19 cellular contexts compared by ENCODE assay signal in genomic region chr6:89260310-89260709, GRCh38. TPM values are rescaled to one million over a fixed set of nuclear protein-coding genes. Genes with fewer than 3 reads are reported as not detected.
DNase-seq lines count a peak whose midpoint lies in the region; ATAC-seq and TF ChIP-seq lines count a peak whose summit lies in the region.
"Had no signal": no experiment of that assay in that cellular context is flagged by ENCODE, and none has a peak within 500 bp of the region (broad histone marks: within the 10 kb centered on the region; RNA-seq: fewer than 3 reads in every experiment).

No MANE protein-coding gene starts in this region.

- 66% methylated on average over 4 of the region's 4 CpGs for whole genome bisulfite sequencing in smooth muscle cell (ENCODE audit: low lambda C conversion rate)

- H3K9me3 ChIP-seq in upper lobe of right lung (no peaks in the 10 kb centered on the region), smooth muscle cell (replicated peaks; ENCODE audit: low read depth) (no peaks in the 10 kb centered on the region)
- H3K9me3 ChIP-seq: thyroid gland had no signal

- H3K36me3 ChIP-seq in upper lobe of right lung (no peaks in the 10 kb centered on the region), smooth muscle cell (ENCODE audit: low read depth) (no peaks in the 10 kb centered on the region)
- H3K36me3 ChIP-seq: thyroid gland had no signal

- TF ChIP-seq CTCF in upper lobe of right lung (IDR thresholded peaks at IDR 0.05) (no peak), smooth muscle cell (IDR thresholded peaks at IDR 0.05; ENCODE audit: borderline replicate concordance, insufficient read depth, poor library complexity, severe bottlenecking) (no peak)

- no peak overlapping the region for H3K4me3 ChIP-seq in upper lobe of right lung
- H3K4me3 ChIP-seq in smooth muscle cell = no peak overlapping the region
- H3K4me3 ChIP-seq: thyroid gland had no signal

- no peaks in the 10 kb centered on the region for H3K27me3 ChIP-seq in upper lobe of right lung
- no peaks in the 10 kb centered on the region for H3K27me3 ChIP-seq in smooth muscle cell (ENCODE audit: low read depth)
- H3K27me3 ChIP-seq: thyroid gland had no signal

- H3K4me1 ChIP-seq in upper lobe of right lung (no peaks in the 10 kb centered on the region), smooth muscle cell (ENCODE audit: low read depth) (no peaks in the 10 kb centered on the region)
- H3K4me1 ChIP-seq: parathyroid adenoma, thyroid gland had no signal

- no peaks in the 10 kb centered on the region for H3F3A ChIP-seq in smooth muscle cell (ENCODE audit: low read depth)

- intact Hi-C loops in upper lobe of right lung (cut with DNase I) = no loop called here
- intact Hi-C loops in left cardiac atrium (cut with DNase I) = no loop called here

- no peaks in the 10 kb centered on the region for H4K20me1 ChIP-seq in smooth muscle cell (ENCODE audit: low read depth)

- peak; percentile 39 for ATAC-seq in upper lobe of right lung
- no peak for ATAC-seq in left cardiac atrium

- H3K9ac ChIP-seq in smooth muscle cell (ENCODE audit: low read depth) = no peak overlapping the region
- H3K9ac ChIP-seq: parathyroid adenoma had no signal

- DNase-seq in SIG-M5 treated with dmso at 0.1 percent for 504 hours (lab: John Stamatoyannopoulos, UW; ENCODE audit: unreplicated experiment) = peak; percentile 54
- DNase-seq in SIG-M5 (lab: John Stamatoyannopoulos, UW) = no peak
- peak; percentile 86 to 92 for DNase-seq in Kasumi-1 (lab: John Stamatoyannopoulos, UW)
- DNase-seq in SKM-1 treated with dmso at 0.1 percent for 144 hours (lab: John Stamatoyannopoulos, UW; ENCODE audit: unreplicated experiment) = peak; percentile 67
- DNase-seq in upper lobe of right lung = no peak
- DNase-seq in smooth muscle cell (lab: John Stamatoyannopoulos, UW; ENCODE audit: unreplicated experiment) = no peak
- no peak for DNase-seq in left cardiac atrium
- no peak for DNase-seq in HT-29 (ENCODE audit: low spot score)
- DNase-seq: activated naive CD8-positive, alpha-beta T cell treated with anti-CD3 and anti-CD28 coated beads for 36 hours; endodermal cell; islet precursor cell; NCI-H1092 treated with DMSO at 0.1 percent for 48 hours; Right ventricle myocardium superior; stimulated activated CD4-positive, alpha-beta T cell treated with anti-CD3 and anti-CD28 coated beads, Interleukin-15, amount 100 ng/mL, for 24 hours; thyroid gland had no signal

- H3K27ac ChIP-seq in upper lobe of right lung (no peak overlapping the region), smooth muscle cell (ENCODE audit: low read depth) (no peak overlapping the region)
- H3K27ac ChIP-seq: parathyroid adenoma, thyroid gland had no signal

- H3K79me2 ChIP-seq in smooth muscle cell (ENCODE audit: low read depth) = no peaks in the 10 kb centered on the region
- H3K79me2 ChIP-seq: parathyroid adenoma had no signal

- H2AFZ ChIP-seq in smooth muscle cell (ENCODE audit: low read depth) = no peak overlapping the region

- no peak overlapping the region for H3K4me2 ChIP-seq in smooth muscle cell

RNA-seq across cellular contexts. Expression of gene GABRR1, which starts 43.2 kb away (rescaled TPM):
- total RNA-seq in upper lobe of right lung (not detected), smooth muscle cell (0.22 TPM in 1 of 2 replicates, not detected in the other), left cardiac atrium (not detected)
- polyA plus RNA-seq in smooth muscle cell = not detected in 2 replicates
- not detected in 2 replicates for total RNA-seq in HT-29 (2014; rRNA removed; shearing (Covaris generic))
- total RNA-seq: activated naive CD8-positive, alpha-beta T cell treated with anti-CD3 and anti-CD28 coated beads for 36 hours; cardiac septum; frontal cortex; Right ventricle myocardium superior; thyroid gland had no signal

RNA-seq across cellular contexts. Expression of gene GABRR2, which starts 54.8 kb away (rescaled TPM):
- total RNA-seq in upper lobe of right lung = 1.4 TPM
- total RNA-seq in smooth muscle cell = 0.49 and 3.2 TPM in 2 replicates
- 0.24 and 0.50 TPM in 2 replicates for polyA plus RNA-seq in smooth muscle cell
- total RNA-seq in left cardiac atrium = under 1 TPM; 0.53 to 0.97 TPM
- total RNA-seq in HT-29 (2014; rRNA removed; shearing (Covaris generic)) = not detected in 2 replicates
- total RNA-seq: H1 had no signal
- polyA plus RNA-seq: H1 had no signal

Comparison
In these comparisons a context has a peak if more than half of its experiments do, and no peak if none do; other contexts are left out.
1. DNase-seq: peak in SIG-M5 treated with dmso at 0.1 percent for 504 hours (single experiment), Kasumi-1 (2 of 2) and SKM-1 treated with dmso at 0.1 percent for 144 hours (single experiment); none in SIG-M5 (single experiment), upper lobe of right lung (single experiment), smooth muscle cell (single experiment), left cardiac atrium (single experiment) and HT-29 (single experiment).